1 cellular context compared by ENCODE assay signal in genomic region chr10:32149257-32149955, GRCh38.
A peak's percentile ranks its signal among the peaks of the same experiment; 100 is the strongest.
TF ChIP-seq lines count a peak whose summit lies in the region.

No MANE protein-coding gene starts in this region.

TF ChIP-seq in HEK293, 187 proteins besides CTCF, POLR2A, EP300 and RAD21 (continued from another document and continues in another):
- no peak for TF ChIP-seq ZBTB26 (tag by site-specific recombination; optimal IDR thresholded peaks at IDR 0.05)
- no peak for TF ChIP-seq ZNF354C (tag by site-specific recombination; IDR thresholded peaks at IDR 0.05; ENCODE audit: borderline replicate concordance, low read depth)
- peak; percentile 60 for TF ChIP-seq ZNF2 (tag by site-specific recombination; IDR thresholded peaks at IDR 0.05)
- TF ChIP-seq FEZF1 (tag by site-specific recombination; IDR thresholded peaks at IDR 0.05): peak; percentile 40; the same call in 1 of the 2 replicates
- TF ChIP-seq ZBTB1 (tag by site-specific recombination; IDR thresholded peaks at IDR 0.05): 0 out of 2 replicates have a peak, but pooled peaks have one; percentile 41
- TF ChIP-seq TRIM28 (IDR thresholded peaks at IDR 0.05; ENCODE audit: borderline replicate concordance, low read length): 0 out of 2 replicates have a peak, but pooled peaks have one; percentile 64
- peak; percentile 86 for TF ChIP-seq ZEB2 (tag by site-specific recombination; IDR thresholded peaks at IDR 0.05)
- TF ChIP-seq ZBTB8A (tag by site-specific recombination; IDR thresholded peaks at IDR 0.05): peak; percentile 83
- TF ChIP-seq, protein P1, sequence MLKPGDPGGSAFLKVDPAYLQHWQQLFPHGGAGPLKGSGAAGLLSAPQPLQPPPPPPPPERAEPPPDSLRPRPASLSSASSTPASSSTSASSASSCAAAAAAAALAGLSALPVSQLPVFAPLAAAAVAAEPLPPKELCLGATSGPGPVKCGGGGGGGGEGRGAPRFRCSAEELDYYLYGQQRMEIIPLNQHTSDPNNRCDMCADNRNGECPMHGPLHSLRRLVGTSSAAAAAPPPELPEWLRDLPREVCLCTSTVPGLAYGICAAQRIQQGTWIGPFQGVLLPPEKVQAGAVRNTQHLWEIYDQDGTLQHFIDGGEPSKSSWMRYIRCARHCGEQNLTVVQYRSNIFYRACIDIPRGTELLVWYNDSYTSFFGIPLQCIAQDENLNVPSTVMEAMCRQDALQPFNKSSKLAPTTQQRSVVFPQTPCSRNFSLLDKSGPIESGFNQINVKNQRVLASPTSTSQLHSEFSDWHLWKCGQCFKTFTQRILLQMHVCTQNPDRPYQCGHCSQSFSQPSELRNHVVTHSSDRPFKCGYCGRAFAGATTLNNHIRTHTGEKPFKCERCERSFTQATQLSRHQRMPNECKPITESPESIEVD (tag by site-specific recombination; IDR thresholded peaks at IDR 0.05): peak; percentile 79
- TF ChIP-seq ZFP69B (tag by site-specific recombination; IDR thresholded peaks at IDR 0.05): 0 out of 2 replicates have a peak, but pooled peaks have one; percentile 53
- TF ChIP-seq ZNF692 (tag by site-specific recombination; IDR thresholded peaks at IDR 0.05): peak; percentile 46; the same call in 1 of the 2 replicates
- TF ChIP-seq TSHZ1 (tag by site-specific recombination; IDR thresholded peaks at IDR 0.05; ENCODE audit: borderline replicate concordance): 0 out of 2 replicates have a peak, but pooled peaks have one; percentile 53
- no peak for TF ChIP-seq ZNF292 (tag by site-specific recombination; IDR thresholded peaks at IDR 0.05; ENCODE audit: borderline replicate concordance, low read depth)
- no peak for TF ChIP-seq ZNF785 (tag by site-specific recombination; IDR thresholded peaks at IDR 0.05)
- 0 out of 2 replicates have a peak, but pooled peaks have one; percentile 15 for TF ChIP-seq KLF1 (tag by site-specific recombination; IDR thresholded peaks at IDR 0.05)
- peak; percentile 66 for TF ChIP-seq SP7 (tag by site-specific recombination; IDR thresholded peaks at IDR 0.05)
- TF ChIP-seq, protein P2, sequence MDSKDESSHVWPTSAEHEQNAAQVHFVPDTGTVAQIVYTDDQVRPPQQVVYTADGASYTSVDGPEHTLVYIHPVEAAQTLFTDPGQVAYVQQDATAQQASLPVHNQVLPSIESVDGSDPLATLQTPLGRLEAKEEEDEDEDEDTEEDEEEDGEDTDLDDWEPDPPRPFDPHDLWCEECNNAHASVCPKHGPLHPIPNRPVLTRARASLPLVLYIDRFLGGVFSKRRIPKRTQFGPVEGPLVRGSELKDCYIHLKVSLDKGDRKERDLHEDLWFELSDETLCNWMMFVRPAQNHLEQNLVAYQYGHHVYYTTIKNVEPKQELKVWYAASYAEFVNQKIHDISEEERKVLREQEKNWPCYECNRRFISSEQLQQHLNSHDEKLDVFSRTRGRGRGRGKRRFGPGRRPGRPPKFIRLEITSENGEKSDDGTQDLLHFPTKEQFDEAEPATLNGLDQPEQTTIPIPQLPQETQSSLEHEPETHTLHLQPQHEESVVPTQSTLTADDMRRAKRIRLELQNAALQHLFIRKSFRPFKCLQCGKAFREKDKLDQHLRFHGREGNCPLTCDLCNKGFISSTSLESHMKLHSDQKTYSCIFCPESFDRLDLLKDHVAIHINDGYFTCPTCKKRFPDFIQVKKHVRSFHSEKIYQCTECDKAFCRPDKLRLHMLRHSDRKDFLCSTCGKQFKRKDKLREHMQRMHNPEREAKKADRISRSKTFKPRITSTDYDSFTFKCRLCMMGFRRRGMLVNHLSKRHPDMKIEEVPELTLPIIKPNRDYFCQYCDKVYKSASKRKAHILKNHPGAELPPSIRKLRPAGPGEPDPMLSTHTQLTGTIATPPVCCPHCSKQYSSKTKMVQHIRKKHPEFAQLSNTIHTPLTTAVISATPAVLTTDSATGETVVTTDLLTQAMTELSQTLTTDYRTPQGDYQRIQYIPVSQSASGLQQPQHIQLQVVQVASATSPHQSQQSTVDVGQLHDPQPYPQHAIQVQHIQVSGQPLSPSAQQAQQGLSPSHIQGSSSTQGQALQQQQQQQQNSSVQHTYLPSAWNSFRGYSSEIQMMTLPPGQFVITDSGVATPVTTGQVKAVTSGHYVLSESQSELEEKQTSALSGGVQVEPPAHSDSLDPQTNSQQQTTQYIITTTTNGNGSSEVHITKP (tag by site-specific recombination; IDR thresholded peaks at IDR 0.05): peak; percentile 70
- TF ChIP-seq AEBP2 (tag by site-specific recombination; IDR thresholded peaks at IDR 0.05; ENCODE audit: borderline replicate concordance): no peak
- TF ChIP-seq GLI2 (tag by site-specific recombination; IDR thresholded peaks at IDR 0.05; ENCODE audit: borderline replicate concordance, low read depth): 0 out of 2 replicates have a peak, but pooled peaks have one; percentile 48
- TF ChIP-seq KLF17 (tag by site-specific recombination; IDR thresholded peaks at IDR 0.05): peak; percentile 97
- 0 out of 2 replicates have a peak, but pooled peaks have one; percentile 10 for TF ChIP-seq ZNF623 (tag by site-specific recombination; IDR thresholded peaks at IDR 0.05)
- peak; percentile 97 for TF ChIP-seq ZNF629 (tag by site-specific recombination; IDR thresholded peaks at IDR 0.05)
- TF ChIP-seq ZNF610 (tag by site-specific recombination; IDR thresholded peaks at IDR 0.05; ENCODE audit: borderline replicate concordance): no peak
- TF ChIP-seq ZNF184 (tag by site-specific recombination; IDR thresholded peaks at IDR 0.05): peak; percentile 45; the same call in 1 of the 2 replicates
- TF ChIP-seq WT1 (tag by site-specific recombination; IDR thresholded peaks at IDR 0.05): peak; percentile 31; the same call in 1 of the 2 replicates
- TF ChIP-seq, protein P3, sequence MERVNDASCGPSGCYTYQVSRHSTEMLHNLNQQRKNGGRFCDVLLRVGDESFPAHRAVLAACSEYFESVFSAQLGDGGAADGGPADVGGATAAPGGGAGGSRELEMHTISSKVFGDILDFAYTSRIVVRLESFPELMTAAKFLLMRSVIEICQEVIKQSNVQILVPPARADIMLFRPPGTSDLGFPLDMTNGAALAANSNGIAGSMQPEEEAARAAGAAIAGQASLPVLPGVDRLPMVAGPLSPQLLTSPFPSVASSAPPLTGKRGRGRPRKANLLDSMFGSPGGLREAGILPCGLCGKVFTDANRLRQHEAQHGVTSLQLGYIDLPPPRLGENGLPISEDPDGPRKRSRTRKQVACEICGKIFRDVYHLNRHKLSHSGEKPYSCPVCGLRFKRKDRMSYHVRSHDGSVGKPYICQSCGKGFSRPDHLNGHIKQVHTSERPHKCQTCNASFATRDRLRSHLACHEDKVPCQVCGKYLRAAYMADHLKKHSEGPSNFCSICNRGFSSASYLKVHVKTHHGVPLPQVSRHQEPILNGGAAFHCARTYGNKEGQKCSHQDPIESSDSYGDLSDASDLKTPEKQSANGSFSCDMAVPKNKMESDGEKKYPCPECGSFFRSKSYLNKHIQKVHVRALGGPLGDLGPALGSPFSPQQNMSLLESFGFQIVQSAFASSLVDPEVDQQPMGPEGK (tag by site-specific recombination; IDR thresholded peaks at IDR 0.05): no peak
- TF ChIP-seq ZNF398 (tag by site-specific recombination; IDR thresholded peaks at IDR 0.05): no peak
- peak; percentile 94 for TF ChIP-seq ATF2 (tag by site-specific recombination; IDR thresholded peaks at IDR 0.05; ENCODE audit: low read depth)
- TF ChIP-seq ZNF366 (tag by site-specific recombination; conservative IDR thresholded peaks at IDR 0.05): peak; percentile 41; the same call in 1 of the 2 replicates
- peak; percentile 78 for TF ChIP-seq ZNF843 (tag by site-specific recombination; IDR thresholded peaks at IDR 0.05)
- TF ChIP-seq ZBTB21 (tag by site-specific recombination; IDR thresholded peaks at IDR 0.05): peak; percentile 88
- 0 out of 2 replicates have a peak, but pooled peaks have one; percentile 18 for TF ChIP-seq ZNF214 (tag by site-specific recombination; IDR thresholded peaks at IDR 0.05; ENCODE audit: borderline replicate concordance)
- TF ChIP-seq ZNF335 (tag by site-specific recombination; conservative IDR thresholded peaks at IDR 0.05): peak; percentile 84
- peak; percentile 54; the same call in 1 of the 2 replicates for TF ChIP-seq ZNF558 (tag by site-specific recombination; IDR thresholded peaks at IDR 0.05)
- 0 out of 2 replicates have a peak, but pooled peaks have one; percentile 16 for TF ChIP-seq ZBTB17 (tag by site-specific recombination; IDR thresholded peaks at IDR 0.05)
- 0 out of 2 replicates have a peak, but pooled peaks have one; percentile 12 for TF ChIP-seq ZBTB20 (tag by site-specific recombination; IDR thresholded peaks at IDR 0.05)
